Comparison of ENCODE assay signal across 13 cellular contexts in the genomic region with DNA sequence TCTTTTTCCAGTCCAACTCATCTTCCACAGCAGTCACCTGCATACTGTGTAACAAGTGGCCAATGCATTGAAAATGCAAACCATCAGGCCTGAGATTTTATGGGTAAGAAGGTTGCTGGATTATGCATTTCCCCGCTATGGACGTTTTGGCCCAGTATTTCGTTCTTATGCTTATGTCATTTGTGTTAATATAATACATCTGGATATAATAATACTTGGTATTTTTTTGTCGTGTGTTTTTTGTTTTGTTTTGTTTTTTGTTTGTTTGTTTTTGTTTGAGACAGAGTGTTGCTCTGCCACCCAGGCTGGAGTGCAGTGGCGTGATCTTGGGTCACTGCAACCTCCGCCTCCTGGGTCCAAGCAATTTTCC.
A peak's percentile ranks its signal among the peaks of the same experiment; 100 is the strongest.
DNase-seq lines count a peak whose midpoint lies in the region; ATAC-seq, FAIRE-seq and TF ChIP-seq lines count a peak whose summit lies in the region.
"Had no signal": no experiment of that assay in that cellular context is flagged by ENCODE, and none has a peak within 500 bp of the region (broad histone marks: within the 10 kb centered on the region; RNA-seq: fewer than 3 reads in every experiment).

No MANE protein-coding gene starts in this region.

- H3K4me1 ChIP-seq in endothelial cell of umbilical vein (ENCODE audit: control insufficient read depth, extremely low read depth, insufficient read depth, low read length): no peaks in the 10 kb centered on the region
- H3K4me1 ChIP-seq: pancreas had no signal

- CTCF ChIA-PET in activated naive CD4-positive, alpha-beta T cell treated with anti-CD3 and anti-CD28 coated beads, Interleukin-2, amount 10 ng/mL, durations not matched to agents 7 days and 5 days (lab: Charles Lee): interaction anchor here (2.6 kb wide), 1 partner anchor 33 kb away, joined by 17 read pairs; no protein-coding TSS in a partner anchor
- CTCF ChIA-PET in endothelial cell of umbilical vein (lab: Charles Lee): no interaction called here

- H3K36me3 Mint-ChIP-seq in activated naive CD4-positive, alpha-beta T cell treated with anti-CD3 and anti-CD28 coated beads, Interleukin-2, amount 10 ng/mL, durations not matched to agents 7 days and 5 days: peaks cover 38% of the 10 kb centered on the region
- no peaks in the 10 kb centered on the region for H3K36me3 Mint-ChIP-seq in T-helper 17 cell (ENCODE audit: low read depth)
- H3K36me3 Mint-ChIP-seq in stimulated activated effector memory CD8-positive, alpha-beta T cell treated with anti-CD3 and anti-CD28 coated beads, Interleukin-12 subunit alpha, Interleukin-12 subunit beta, amount 100 ng/mL, for 72 hours: no peaks in the 10 kb centered on the region
- H3K36me3 Mint-ChIP-seq: mesothelial cell of epicardium had no signal

- TF ChIP-seq POLR2A in endothelial cell of umbilical vein (IDR thresholded peaks at IDR 0.05; ENCODE audit: low read depth, low read length) (no peak), H54 (IDR thresholded peaks at IDR 0.05; ENCODE audit: low read depth, low read length) (no peak)

- peak overlapping the region; percentile 96 for H3K27ac Mint-ChIP-seq in activated naive CD4-positive, alpha-beta T cell treated with anti-CD3 and anti-CD28 coated beads, Interleukin-2, amount 10 ng/mL, durations not matched to agents 7 days and 5 days
- H3K27ac Mint-ChIP-seq in T-helper 17 cell: peak overlapping the region; percentile 96
- peak overlapping the region; percentile 71 for H3K27ac Mint-ChIP-seq in stimulated activated effector memory CD8-positive, alpha-beta T cell treated with anti-CD3 and anti-CD28 coated beads, Interleukin-12 subunit alpha, Interleukin-12 subunit beta, amount 100 ng/mL, for 72 hours
- H3K27ac Mint-ChIP-seq: mesothelial cell of epicardium had no signal

- no peak for ATAC-seq in T-helper 17 cell
- ATAC-seq in stimulated activated effector memory CD8-positive, alpha-beta T cell treated with anti-CD3 and anti-CD28 coated beads, Interleukin-12 subunit alpha, Interleukin-12 subunit beta, amount 100 ng/mL, for 72 hours: no peak

- peak overlapping the region; percentile 71 for H3K4me3 Mint-ChIP-seq in activated naive CD4-positive, alpha-beta T cell treated with anti-CD3 and anti-CD28 coated beads, Interleukin-2, amount 10 ng/mL, durations not matched to agents 7 days and 5 days
- H3K4me3 Mint-ChIP-seq in T-helper 17 cell: peak overlapping the region; percentile 84
- H3K4me3 Mint-ChIP-seq in stimulated activated effector memory CD8-positive, alpha-beta T cell treated with anti-CD3 and anti-CD28 coated beads, Interleukin-12 subunit alpha, Interleukin-12 subunit beta, amount 100 ng/mL, for 72 hours: peak overlapping the region; percentile 67
- H3K4me3 Mint-ChIP-seq: mesothelial cell of epicardium had no signal

- peaks cover 2% of the 10 kb centered on the region for H3K9me3 Mint-ChIP-seq in activated naive CD4-positive, alpha-beta T cell treated with anti-CD3 and anti-CD28 coated beads, Interleukin-2, amount 10 ng/mL, durations not matched to agents 7 days and 5 days
- no peaks in the 10 kb centered on the region for H3K9me3 Mint-ChIP-seq in stimulated activated effector memory CD8-positive, alpha-beta T cell treated with anti-CD3 and anti-CD28 coated beads, Interleukin-12 subunit alpha, Interleukin-12 subunit beta, amount 100 ng/mL, for 72 hours

- H3K27me3 ChIP-seq in endothelial cell of umbilical vein (ENCODE audit: control insufficient read depth in 2 of 2, insufficient read depth in 2 of 2, low read length in 2 of 2): no peaks in the 10 kb centered on the region
- H3K27me3 ChIP-seq: pancreas had no signal

- FAIRE-seq in endothelial cell of umbilical vein (lab: Jason Lieb, UNC) (no peak), H54 (lab: Jason Lieb, UNC) (no peak)
- FAIRE-seq: endometrium, pancreas had no signal

- no TSS peak for BruUV-seq in endothelial cell of umbilical vein (replicated peaks; lab: Mats Ljungman, UMichigan)

- no peaks in the 10 kb centered on the region for H3K27me3 Mint-ChIP-seq in activated naive CD4-positive, alpha-beta T cell treated with anti-CD3 and anti-CD28 coated beads, Interleukin-2, amount 10 ng/mL, durations not matched to agents 7 days and 5 days
- H3K27me3 Mint-ChIP-seq in T-helper 17 cell: no peaks in the 10 kb centered on the region

- intact Hi-C loops in endothelial cell of umbilical vein (cut with micrococcal nuclease): no loop called here
- intact Hi-C loops in head of caudate nucleus (cut with DNase I): no loop called here

- H3K4me2 ChIP-seq in endothelial cell of umbilical vein (ENCODE audit: insufficient read depth, low read length): no peak overlapping the region

- peak overlapping the region; percentile 63 for H2AFZ ChIP-seq in endothelial cell of umbilical vein (ENCODE audit: low read depth, low read length)

- H3K9ac ChIP-seq in endothelial cell of umbilical vein (replicated peaks; ENCODE audit: extremely low read depth, insufficient read depth, low read length): no peak overlapping the region

- TF ChIP-seq CTCF in endothelial cell of umbilical vein (IDR thresholded peaks at IDR 0.05; ENCODE audit: extremely low read depth in 1 of 2, insufficient read depth in 1 of 2, low read depth in 1 of 2, low read length in 2 of 2): no peak

- no peak overlapping the region for H3K4me3 ChIP-seq in endothelial cell of umbilical vein (replicated peaks in 1 of 3; ENCODE audit: insufficient read depth in 1 of 3, low read depth in 1 of 3, low read length in 3 of 3)
- H3K4me3 ChIP-seq: pancreas had no signal

- no peaks in the 10 kb centered on the region for H3K79me2 ChIP-seq in endothelial cell of umbilical vein (ENCODE audit: control insufficient read depth, insufficient read depth, low read length)

- H3K9me3 ChIP-seq in T-helper 17 cell (ENCODE audit: control insufficient read depth, low read length, poor library complexity, severe bottlenecking): no peaks in the 10 kb centered on the region
- H3K9me3 ChIP-seq in endothelial cell of umbilical vein (replicated peaks; ENCODE audit: control insufficient read depth, insufficient read depth, low read length): no peaks in the 10 kb centered on the region
- H3K9me3 ChIP-seq: pancreas had no signal

- no peaks in the 10 kb centered on the region for H3K9me1 ChIP-seq in endothelial cell of umbilical vein (replicated peaks; ENCODE audit: control insufficient read depth, extremely low read depth, insufficient read depth, low read length)

- H4K20me1 ChIP-seq in endothelial cell of umbilical vein (replicated peaks; ENCODE audit: control insufficient read depth, extremely low read depth, insufficient read depth, low read length): no peaks in the 10 kb centered on the region

- no peak overlapping the region for H3K27ac ChIP-seq in endothelial cell of umbilical vein (ENCODE audit: insufficient read depth, low read depth, low read length)
- H3K27ac ChIP-seq: HL-60 had no signal

- no peak for DNase-seq in activated naive CD4-positive, alpha-beta T cell treated with anti-CD3 and anti-CD28 coated beads, Interleukin-2, amount 10 ng/mL, durations not matched to agents 7 days and 5 days
- DNase-seq in activated naive CD4-positive, alpha-beta T cell treated with Interleukin-2 at 50 U/mL for 16 hours: no peak
- no peak for DNase-seq in T-helper 17 cell
- no peak for DNase-seq in endothelial cell of umbilical vein (ENCODE audit: low read depth, low spot score)
- no peak for DNase-seq in stimulated activated effector memory CD8-positive, alpha-beta T cell treated with anti-CD3 and anti-CD28 coated beads, Interleukin-12 subunit alpha, Interleukin-12 subunit beta, amount 100 ng/mL, for 72 hours (ENCODE audit: low spot score in 2 of 2)
- no peak for DNase-seq in head of caudate nucleus
- DNase-seq in RPMI8226: no peak
- DNase-seq in H54 (ENCODE audit: insufficient read length, low spot score): no peak
- DNase-seq: T1000 had no signal

- H3K36me3 ChIP-seq in endothelial cell of umbilical vein (ENCODE audit: control insufficient read depth in 2 of 2, extremely low read depth in 1 of 2, insufficient read depth in 2 of 2, low read length in 2 of 2): no peaks in the 10 kb centered on the region
- H3K36me3 ChIP-seq: pancreas had no signal

- H3K4me1 Mint-ChIP-seq in activated naive CD4-positive, alpha-beta T cell treated with anti-CD3 and anti-CD28 coated beads, Interleukin-2, amount 10 ng/mL, durations not matched to agents 7 days and 5 days: peaks cover 90% of the 10 kb centered on the region
- H3K4me1 Mint-ChIP-seq in T-helper 17 cell: peaks cover 40% of the 10 kb centered on the region
- peaks cover 66% of the 10 kb centered on the region for H3K4me1 Mint-ChIP-seq in stimulated activated effector memory CD8-positive, alpha-beta T cell treated with anti-CD3 and anti-CD28 coated beads, Interleukin-12 subunit alpha, Interleukin-12 subunit beta, amount 100 ng/mL, for 72 hours

- dilution Hi-C loops in endothelial cell of umbilical vein (cut with MboI; ENCODE audit: extremely low pct_ligation_motif_present, low sequenced_read_pairs): no loop called here

- POLR2A ChIA-PET in endothelial cell of umbilical vein (lab: Charles Lee): no interaction called here

TF ChIP-seq in endothelial cell of umbilical vein, 7 proteins besides CTCF, POLR2A, EP300 and RAD21:
- no peak for TF ChIP-seq POLR2AphosphoS5 (IDR thresholded peaks at IDR 0.05; ENCODE audit: insufficient read depth, low read depth, low read length)
- no peak for TF ChIP-seq GATA2 (IDR thresholded peaks at IDR 0.05; ENCODE audit: insufficient read depth, insufficient read length, low read depth, low read length)
